In the genomic region with DNA sequence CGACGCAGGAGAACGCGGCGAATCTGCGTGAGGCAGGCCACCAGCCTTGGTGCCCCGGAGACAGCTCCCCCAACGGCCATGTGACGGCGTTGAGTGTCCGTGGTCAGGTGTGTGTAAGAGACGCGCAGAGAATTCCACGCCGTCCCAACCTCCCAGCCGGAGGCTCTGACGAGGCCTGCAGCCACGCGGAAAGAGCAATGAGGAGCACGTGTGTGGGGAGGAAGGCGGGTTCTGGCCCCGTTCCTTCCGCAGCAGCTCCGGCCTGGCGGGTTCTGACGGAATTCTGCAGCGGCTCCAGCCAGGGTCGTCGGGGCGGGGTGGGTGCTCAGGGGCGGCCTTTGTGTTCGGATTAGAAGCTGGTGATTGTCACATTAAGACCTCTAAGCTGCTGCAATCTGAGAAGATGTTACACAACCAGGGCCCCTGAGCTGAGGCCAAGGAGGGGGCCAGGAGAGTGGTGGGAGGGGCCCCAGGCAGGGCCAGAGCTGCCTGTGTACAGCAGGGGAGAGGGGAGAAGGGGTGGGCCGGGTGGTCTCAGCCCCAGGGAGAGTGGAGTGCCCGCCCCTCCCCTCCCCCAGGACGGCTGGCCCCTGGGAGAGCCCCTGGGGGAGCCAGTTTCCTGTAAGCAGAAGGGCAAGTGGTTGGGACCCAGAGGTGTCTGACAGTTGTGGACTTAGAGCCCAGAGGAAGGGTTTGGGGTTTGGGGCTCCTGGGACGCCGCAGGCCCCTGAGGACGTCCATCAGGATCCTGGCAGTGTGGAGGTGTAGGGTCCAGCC, we compare ENCODE assay signal across 9 cellular contexts. TPM values are rescaled to one million over a fixed set of nuclear protein-coding genes. Genes with fewer than 3 reads are reported as not detected.
A peak's percentile ranks its signal among the peaks of the same experiment; 100 is the strongest.
DNase-seq lines count a peak whose midpoint lies in the region; ATAC-seq and TF ChIP-seq lines count a peak whose summit lies in the region.
"Had no signal": no experiment of that assay in that cellular context is flagged by ENCODE, and none has a peak within 500 bp of the region (broad histone marks: within the 10 kb centered on the region; RNA-seq: fewer than 3 reads in every experiment).

No MANE protein-coding gene starts in this region.

- H3K4me3 Mint-ChIP-seq in activated T-helper 17 cell treated with anti-CD3 and anti-CD28 coated beads, Interleukin-2, amount 50 U/mL, for 72 hours, result peak overlapping the region; percentile 41

- no peak for ATAC-seq in activated T-helper 17 cell treated with anti-CD3 and anti-CD28 coated beads, Interleukin-2, amount 50 U/mL, for 72 hours (replicated peaks)
- peak; percentile 19 to 33 for ATAC-seq in upper lobe of left lung (ENCODE audit: low FRiP score in 2 of 2)
- no peak for ATAC-seq in GM18909 (IDR thresholded peaks at IDR 0.05; ENCODE audit: poor library complexity, unreplicated experiment)

- H3K27ac Mint-ChIP-seq in activated T-helper 17 cell treated with anti-CD3 and anti-CD28 coated beads, Interleukin-2, amount 50 U/mL, for 72 hours, result peak overlapping the region; percentile 58

- H3K27ac ChIP-seq in upper lobe of left lung, result no peak overlapping the region

- TF ChIP-seq CTCF in upper lobe of left lung (IDR thresholded peaks at IDR 0.05), result no peak

- H3K4me1 ChIP-seq in upper lobe of left lung, result peaks cover 7 to 14% (median 9%) of the 10 kb centered on the region in 4 donors

- TF ChIP-seq POLR2A in upper lobe of left lung (IDR thresholded peaks at IDR 0.05), result no peak

- H3K36me3 ChIP-seq in upper lobe of left lung, result peaks cover 0 to 8% (median 6%) of the 10 kb centered on the region in 4 donors

- no peaks in the 10 kb centered on the region for H3K9me3 Mint-ChIP-seq in activated T-helper 17 cell treated with anti-CD3 and anti-CD28 coated beads, Interleukin-2, amount 50 U/mL, for 72 hours

- no peaks in the 10 kb centered on the region for H3K27me3 Mint-ChIP-seq in activated T-helper 17 cell treated with anti-CD3 and anti-CD28 coated beads, Interleukin-2, amount 50 U/mL, for 72 hours

- H3K4me3 ChIP-seq in upper lobe of left lung, result no peak overlapping the region

- DNase-seq in activated T-cell treated with anti-CD3 and anti-CD28 coated beads, Interleukin-2, amount 50 U/mL, for 1 hour, result peak; percentile 10
- DNase-seq in activated T-cell treated with anti-CD3 and anti-CD28 coated beads for 4 hours (no peak), iris pigment epithelial cell (ENCODE audit: low read depth) (peak; percentile 51), upper lobe of left lung (peak in 1 of 2 donors; percentile 88), activated gamma-delta T cell (lab: John Stamatoyannopoulos, UW) (no peak)
- DNase-seq in activated CD4-positive, alpha-beta T cell treated with anti-CD3 and anti-CD28 coated beads, Interleukin-2, amount 50 U/mL, for 4 hours, result no peak
- DNase-seq: NCI-H1436 treated with DMSO at 0.1 percent for 48 hours had no signal

- no peaks in the 10 kb centered on the region for H3K36me3 Mint-ChIP-seq in activated T-helper 17 cell treated with anti-CD3 and anti-CD28 coated beads, Interleukin-2, amount 50 U/mL, for 72 hours (ENCODE audit: low read depth)

- no peaks in the 10 kb centered on the region for H3K9me3 ChIP-seq in upper lobe of left lung

- no peak for TF ChIP-seq EP300 in upper lobe of left lung (IDR thresholded peaks at IDR 0.05)

- H3K27me3 ChIP-seq in upper lobe of left lung, result peaks cover 0 to 2% (median 0%) of the 10 kb centered on the region in 4 donors

- peaks cover 9% of the 10 kb centered on the region for H3K4me1 Mint-ChIP-seq in activated T-helper 17 cell treated with anti-CD3 and anti-CD28 coated beads, Interleukin-2, amount 50 U/mL, for 72 hours

- WGBS in upper lobe of left lung, 2 donors, result 51 to 57% methylated on average over 6 to 38 of the region's 38 CpGs

RNA-seq across cellular contexts. Expression of a gene that starts 5.1 kb away (rescaled TPM):
- total RNA-seq in activated T-helper 17 cell treated with anti-CD3 and anti-CD28 coated beads, Interleukin-2, amount 50 U/mL, for 72 hours, result 1 to 10 TPM in 1 of 2 donors, under 1 TPM in 1; 0.35 to 4.1 TPM
- total RNA-seq in upper lobe of left lung, result 1 to 10 TPM in 1 of 6 donors, under 1 TPM in 2, not detected in 3; 0.59 to 2.1 (median 0.91) TPM

RNA-seq across cellular contexts. Expression of a gene that starts 37.0 kb away (rescaled TPM):
- 10 to 100 TPM; 16.0 to 32.7 TPM for total RNA-seq in activated T-helper 17 cell treated with anti-CD3 and anti-CD28 coated beads, Interleukin-2, amount 50 U/mL, for 72 hours
- total RNA-seq in upper lobe of left lung, result 100 to 1,000 TPM in 1 of 6 donors, 10 to 100 TPM in 5; 12.5 to 155 (median 35.8) TPM

RNA-seq across cellular contexts. Expression of a gene that starts 37.5 kb away (rescaled TPM):
- 1 to 10 TPM; 1.1 to 9.8 TPM for total RNA-seq in activated T-helper 17 cell treated with anti-CD3 and anti-CD28 coated beads, Interleukin-2, amount 50 U/mL, for 72 hours
- 1 to 10 TPM in 1 of 6 donors, not detected in 5; 2.9 TPM for total RNA-seq in upper lobe of left lung

Comparison
In these comparisons a context has a peak if more than half of its experiments do, and no peak if none do; other contexts are left out.
1. DNase-seq: peak in activated T-cell treated with anti-CD3 and anti-CD28 coated beads, Interleukin-2, amount 50 U/mL, for 1 hour (single experiment) and iris pigment epithelial cell (single experiment); none in activated T-cell treated with anti-CD3 and anti-CD28 coated beads for 4 hours (single experiment), activated gamma-delta T cell (single experiment) and activated CD4-positive, alpha-beta T cell treated with anti-CD3 and anti-CD28 coated beads, Interleukin-2, amount 50 U/mL, for 4 hours (0 of 2).
2. ATAC-seq: peak in upper lobe of left lung (2 of 2); none in activated T-helper 17 cell treated with anti-CD3 and anti-CD28 coated beads, Interleukin-2, amount 50 U/mL, for 72 hours (single experiment) and GM18909 (single experiment).